Comparison of ENCODE assay signal across 18 cellular contexts in genomic region chr2:61710711-61711110, GRCh38.
DNase-seq lines count a peak whose midpoint lies in the region; ATAC-seq and TF ChIP-seq lines count a peak whose summit lies in the region.
"Had no signal": no experiment of that assay in that cellular context is flagged by ENCODE, and none has a peak within 500 bp of the region (broad histone marks: within the 10 kb centered on the region; RNA-seq: fewer than 3 reads in every experiment).

No MANE protein-coding gene starts in this region.

- H3K27me3 Mint-ChIP-seq in naive thymus-derived CD8-positive, alpha-beta T cell, result no peaks in the 10 kb centered on the region
- H3K27me3 Mint-ChIP-seq: CD4-positive, alpha-beta memory T cell; T-helper 17 cell had no signal

- POLR2A ChIA-PET in naive thymus-derived CD8-positive, alpha-beta T cell (lab: Charles Lee), result no interaction called here

- H3K36me3 Mint-ChIP-seq in naive thymus-derived CD8-positive, alpha-beta T cell, result no peaks in the 10 kb centered on the region
- H3K36me3 Mint-ChIP-seq: CD4-positive, alpha-beta memory T cell had no signal

- H3K27ac ChIP-seq in body of pancreas (no peak overlapping the region), right lobe of liver (peak overlapping the region; percentile 39 to 98 (median 92))
- H3K27ac ChIP-seq: RWPE1, SJCRH30 had no signal

- TF ChIP-seq CTCF in body of pancreas (IDR thresholded peaks at IDR 0.05) (no peak), right lobe of liver (IDR thresholded peaks at IDR 0.05) (no peak)

- H3K9me3 ChIP-seq in body of pancreas, result no peaks in the 10 kb centered on the region
- no peaks in the 10 kb centered on the region for H3K9me3 ChIP-seq in right lobe of liver
- H3K9me3 ChIP-seq: SJCRH30 had no signal

- H3K4me3 ChIP-seq in body of pancreas (no peak overlapping the region), right lobe of liver (no peak overlapping the region)
- H3K4me3 ChIP-seq: SJCRH30 had no signal

- intact Hi-C loops in body of pancreas (cut with DNase I) (no loop called here), right lobe of liver (cut with DNase I) (no loop called here)

- H3K27me3 ChIP-seq in body of pancreas (no peaks in the 10 kb centered on the region), right lobe of liver (no peaks in the 10 kb centered on the region)
- H3K27me3 ChIP-seq: SJCRH30 had no signal

- no peaks in the 10 kb centered on the region for H3K36me3 ChIP-seq in body of pancreas (replicated peaks in 1 of 2; ENCODE audit: insufficient read depth in 1 of 2, low read depth in 2 of 2)
- H3K36me3 ChIP-seq in right lobe of liver, result no peaks in the 10 kb centered on the region
- H3K36me3 ChIP-seq: SJCRH30 had no signal

- H3K4me1 ChIP-seq in body of pancreas (peaks cover 64% of the 10 kb centered on the region), right lobe of liver (peaks cover 0 to 45% (median 6%) of the 10 kb centered on the region in 4 donors)

- no peaks in the 10 kb centered on the region for H3K4me1 Mint-ChIP-seq in naive thymus-derived CD8-positive, alpha-beta T cell
- H3K4me1 Mint-ChIP-seq: CD4-positive, alpha-beta memory T cell had no signal

- H3K4me3 Mint-ChIP-seq in naive thymus-derived CD8-positive, alpha-beta T cell, result no peak overlapping the region
- H3K4me3 Mint-ChIP-seq: CD4-positive, alpha-beta memory T cell; T-helper 17 cell had no signal

- peak; percentile 88 for DNase-seq in DMS53 (lab: John Stamatoyannopoulos, UW)
- peak; percentile 36 for DNase-seq in HuH-7.5 (ENCODE audit: low spot score)
- peak in 3 of 4 donors; percentile 19 to 34 (median 33) for DNase-seq in body of pancreas
- peak; percentile 60 to 86 (median 70) for DNase-seq in right lobe of liver
- DNase-seq in activated CD4-positive, alpha-beta T cell treated with anti-CD3 and anti-CD28 coated beads, Interleukin-2, amount 50 U/mL, for 4 hours, result no peak
- no peak for DNase-seq in HPDE6-E6E7 (ENCODE audit: extremely low spot score)
- DNase-seq in naive thymus-derived CD8-positive, alpha-beta T cell, result no peak
- DNase-seq: CD4-positive, alpha-beta memory T cell; EL; NCI-H1436 treated with DMSO at 0.1 percent for 48 hours; NCI-H2081 treated with DMSO at 0.1 percent for 48 hours; NCI-H226; NCI-H526 treated with DMSO at 0.1 percent for 48 hours; NK-92 treated with Interleukin-12 subunit alpha and Interleukin-12 subunit beta, amount 100 ng/mL, for 24 hours; SJCRH30; T-helper 17 cell had no signal

- ATAC-seq in body of pancreas (no peak), right lobe of liver (peak; percentile 46 to 76 (median 48)), HG02798 (IDR thresholded peaks at IDR 0.05; ENCODE audit: poor library complexity, unreplicated experiment) (no peak)
- ATAC-seq in naive thymus-derived CD8-positive, alpha-beta T cell, result no peak
- ATAC-seq: T-helper 17 cell had no signal

- WGBS in body of pancreas, 2 donors, result 51 to 57% methylated on average over 4 of the region's 4 CpGs
- 13% methylated on average over 4 of the region's 4 CpGs for WGBS in right lobe of liver (ENCODE audit: insufficient coverage, low coverage, low lambda C conversion rate, missing lambda C conversion rate)

- H3K27ac Mint-ChIP-seq in naive thymus-derived CD8-positive, alpha-beta T cell, result no peak overlapping the region
- H3K27ac Mint-ChIP-seq: CD4-positive, alpha-beta memory T cell; T-helper 17 cell had no signal

- TF ChIP-seq POLR2A in body of pancreas (IDR thresholded peaks at IDR 0.05), result no peak
- peak; percentile 28 for TF ChIP-seq POLR2A in right lobe of liver (IDR thresholded peaks at IDR 0.05)

- H3K9me3 Mint-ChIP-seq in naive thymus-derived CD8-positive, alpha-beta T cell, result no peaks in the 10 kb centered on the region
- H3K9me3 Mint-ChIP-seq: CD4-positive, alpha-beta memory T cell had no signal

Comparison
In these comparisons a context has a peak if more than half of its experiments do, and no peak if none do; other contexts are left out.
1. DNase-seq: peak in DMS53 (single experiment), HuH-7.5 (single experiment), body of pancreas (3 of 4) and right lobe of liver (3 of 3); none in activated CD4-positive, alpha-beta T cell treated with anti-CD3 and anti-CD28 coated beads, Interleukin-2, amount 50 U/mL, for 4 hours (0 of 2), HPDE6-E6E7 (single experiment) and naive thymus-derived CD8-positive, alpha-beta T cell (0 of 10).
2. ATAC-seq: peak in right lobe of liver (4 of 4); none in body of pancreas (single experiment), HG02798 (single experiment) and naive thymus-derived CD8-positive, alpha-beta T cell (0 of 2).
3. H3K27ac ChIP-seq: peak in right lobe of liver (3 of 3); none in body of pancreas (0 of 4).